18 cellular contexts compared by ENCODE assay signal in the genomic region with DNA sequence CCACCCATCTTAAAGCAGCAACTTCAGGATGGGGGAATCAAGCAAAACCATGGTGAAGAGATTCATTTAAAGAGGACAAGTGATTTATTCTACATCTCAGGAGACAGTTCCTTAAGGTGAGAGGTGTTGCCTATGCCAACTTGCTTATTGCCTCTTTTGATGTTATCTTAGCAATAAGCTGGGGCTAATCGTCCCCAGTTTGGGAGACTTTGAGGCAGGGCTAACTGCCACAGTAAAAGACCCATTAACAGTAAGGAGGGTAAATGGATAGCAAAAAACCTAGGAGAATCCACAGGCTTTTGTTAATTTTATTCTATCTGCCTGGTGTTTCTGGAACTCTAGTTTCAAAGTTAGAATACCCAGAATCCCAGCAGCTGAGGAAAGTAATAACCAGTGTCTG. TPM values are rescaled to one million over a fixed set of nuclear protein-coding genes. Genes with fewer than 3 reads are reported as not detected.
DNase-seq lines count a peak whose midpoint lies in the region; ATAC-seq and TF ChIP-seq lines count a peak whose summit lies in the region.
"Had no signal": no experiment of that assay in that cellular context is flagged by ENCODE, and none has a peak within 500 bp of the region (broad histone marks: within the 10 kb centered on the region; RNA-seq: fewer than 3 reads in every experiment).

No MANE protein-coding gene starts in this region.

- no peaks in the 10 kb centered on the region for H3K36me3 ChIP-seq in right atrium auricular region
- H3K36me3 ChIP-seq in psoas muscle (ENCODE audit: insufficient read depth in 1 of 2, low read depth in 1 of 2), result no peaks in the 10 kb centered on the region
- H3K36me3 ChIP-seq in upper lobe of right lung, result no peaks in the 10 kb centered on the region

- DNase-seq in Right ventricle myocardium superior, result no peak
- no peak for DNase-seq in Right ventricle myocardium inferior (ENCODE audit: missing footprints)
- DNase-seq in right atrium auricular region (ENCODE audit: low spot score), result no peak
- DNase-seq in psoas muscle, result no peak
- DNase-seq in upper lobe of right lung, result no peak
- no peak for DNase-seq in NCI-H1105 treated with DMSO at 0.1 percent for 48 hours (lab: John Stamatoyannopoulos, UW)
- no peak for DNase-seq in GM03348 (ENCODE audit: low spot score)
- DNase-seq: 8988T; activated naive CD4-positive, alpha-beta T cell treated with anti-CD3 and anti-CD28 coated beads, Interleukin-2, amount 10 ng/mL, durations not matched to agents 7 days and 5 days; NCI-H510A; nephron progenitor cell; retina; SHP77; stimulated activated CD4-positive, alpha-beta T cell treated with anti-CD3 and anti-CD28 coated beads, Interleukin-2, amount 100 ng/mL, for 24 hours had no signal

- no peaks in the 10 kb centered on the region for H3K9me3 ChIP-seq in right atrium auricular region
- no peaks in the 10 kb centered on the region for H3K9me3 ChIP-seq in psoas muscle
- no peaks in the 10 kb centered on the region for H3K9me3 ChIP-seq in upper lobe of right lung
- H3K9me3 ChIP-seq: testis had no signal

- H3K4me1 ChIP-seq in right atrium auricular region, result peaks cover 0 to 11% of the 10 kb centered on the region in 2 donors
- H3K4me1 ChIP-seq in psoas muscle, result peaks cover 59% of the 10 kb centered on the region
- H3K4me1 ChIP-seq in upper lobe of right lung, result peaks cover 6% of the 10 kb centered on the region
- H3K4me1 ChIP-seq: testis had no signal

- TF ChIP-seq CTCF in right atrium auricular region (IDR thresholded peaks at IDR 0.05) (no peak), psoas muscle (IDR thresholded peaks at IDR 0.05) (no peak), upper lobe of right lung (IDR thresholded peaks at IDR 0.05) (no peak)

- H3K27me3 ChIP-seq in right atrium auricular region (no peaks in the 10 kb centered on the region), psoas muscle (ENCODE audit: insufficient read depth in 3 of 3, low read length in 2 of 3) (no peaks in the 10 kb centered on the region), upper lobe of right lung (no peaks in the 10 kb centered on the region)
- H3K27me3 ChIP-seq: testis had no signal

- peak overlapping the region in 1 of 2 donors; percentile 33 for H3K4me3 ChIP-seq in right atrium auricular region
- peak overlapping the region; percentile 52 for H3K4me3 ChIP-seq in psoas muscle
- H3K4me3 ChIP-seq in upper lobe of right lung, result peak overlapping the region; percentile 36
- H3K4me3 ChIP-seq: testis had no signal

- 17 to 34% (median 24%) methylated on average over 1 of the region's 1 CpG for WGBS in psoas muscle, 3 donors

- ATAC-seq in Right ventricle myocardium superior (ENCODE audit: poor library complexity) (peak; percentile 11), Right ventricle myocardium inferior (no peak), psoas muscle (no peak), upper lobe of right lung (no peak), HG03135 (IDR thresholded peaks at IDR 0.05; ENCODE audit: unreplicated experiment) (no peak)
- ATAC-seq: activated CD4-positive, CD25-positive, alpha-beta regulatory T cell treated with anti-CD3 and anti-CD28 coated beads, Interleukin-2, amount 50 U/mL, for 24 hours; HCT116 had no signal

- H3K27ac ChIP-seq in right atrium auricular region (peak overlapping the region; percentile 52 to 53), psoas muscle (peak overlapping the region; percentile 82), upper lobe of right lung (peak overlapping the region; percentile 48)

- intact Hi-C loops in Right ventricle myocardium superior (cut with DNase I) (loop anchor here (5.0 kb wide), 2 partner anchors 40 to 90 kb away; no protein-coding TSS in a partner anchor), Right ventricle myocardium inferior (cut with DNase I) (loop anchor here (2.0 kb wide), 1 partner anchor 84 kb away; the partner anchor contains the start of gene SEPTIN7), psoas muscle (cut with DNase I) (loop anchor here in 1 of 2 donors (5.0 kb wide), 1 partner anchor 35 kb away; no protein-coding TSS in a partner anchor), upper lobe of right lung (cut with DNase I) (no loop called here)

RNA-seq across cellular contexts. Expression of gene HERPUD2, which starts 22.1 kb away (rescaled TPM):
- total RNA-seq in Right ventricle myocardium superior (13.5 TPM), Right ventricle myocardium inferior (17.9 TPM), right atrium auricular region (10 to 100 TPM; 14.0 to 23.9 TPM), psoas muscle (10 to 100 TPM; 12.5 to 21.5 (median 16.4) TPM), upper lobe of right lung (32.6 TPM)
- polyA plus RNA-seq in psoas muscle, result 10 to 100 TPM in 2 of 3 donors, 1 to 10 TPM in 1; 7.9 to 10.2 (median 10.0) TPM
